ENCODE assay signal across 18 cellular contexts in the genomic region with DNA sequence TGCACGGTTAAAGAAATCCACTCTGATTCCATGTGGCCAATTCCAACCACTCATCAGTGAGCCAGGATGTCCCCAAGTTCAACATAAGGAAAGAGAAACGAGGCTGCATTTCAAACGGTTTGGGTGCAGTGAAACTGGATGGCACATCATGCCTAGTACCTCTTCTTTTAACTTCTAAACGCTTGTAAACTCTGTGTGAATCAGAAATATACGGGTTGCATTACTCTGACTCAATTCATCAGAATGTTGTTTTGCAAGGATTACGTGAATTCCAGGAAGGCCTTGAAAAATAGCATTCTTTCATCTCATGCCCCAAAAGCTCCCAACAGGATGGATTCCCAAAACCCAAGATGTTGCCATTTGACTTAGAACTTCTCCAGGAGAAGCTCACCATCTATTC.
DNase-seq lines count a peak whose midpoint lies in the region; ATAC-seq and TF ChIP-seq lines count a peak whose summit lies in the region.
"Had no signal": no experiment of that assay in that cellular context is flagged by ENCODE, and none has a peak within 500 bp of the region (broad histone marks: within the 10 kb centered on the region; RNA-seq: fewer than 3 reads in every experiment).

No MANE protein-coding gene starts in this region.

- peak overlapping the region; percentile 58 for H3K4me2 ChIP-seq in SK-N-SH

- H3K27me3 ChIP-seq in SK-N-SH (ENCODE audit: insufficient read depth) (no peaks in the 10 kb centered on the region), ovary (no peaks in the 10 kb centered on the region), upper lobe of right lung (no peaks in the 10 kb centered on the region)

- H3F3A ChIP-seq in SK-N-SH (replicated peaks; ENCODE audit: insufficient read depth): peaks cover 6% of the 10 kb centered on the region

- H3K4me3 ChIP-seq in SK-N-SH (ENCODE audit: low read depth in 2 of 2, low read length in 1 of 2): no peak overlapping the region
- no peak overlapping the region for H3K4me3 ChIP-seq in ovary
- H3K4me3 ChIP-seq in upper lobe of right lung: no peak overlapping the region
- H3K4me3 ChIP-seq: coronary artery, lower lobe of right lung had no signal

- H2AFZ ChIP-seq in SK-N-SH (ENCODE audit: low read depth): peak overlapping the region; percentile 2; the same call in 1 of the 2 replicates

- H3K36me3 ChIP-seq in SK-N-SH (replicated peaks in 1 of 2; ENCODE audit: control insufficient read depth in 1 of 2, insufficient read depth in 2 of 2, low read length in 1 of 2): no peaks in the 10 kb centered on the region
- H3K36me3 ChIP-seq in ovary: no peaks in the 10 kb centered on the region
- no peaks in the 10 kb centered on the region for H3K36me3 ChIP-seq in upper lobe of right lung
- H3K36me3 ChIP-seq: lower lobe of right lung had no signal

- no peaks in the 10 kb centered on the region for H3K9me3 ChIP-seq in SK-N-SH
- H3K9me3 ChIP-seq in ovary: no peaks in the 10 kb centered on the region
- H3K9me3 ChIP-seq in upper lobe of right lung: no peaks in the 10 kb centered on the region
- H3K9me3 ChIP-seq: lower lobe of right lung had no signal

- H4K20me1 ChIP-seq in SK-N-SH (ENCODE audit: insufficient read depth): no peaks in the 10 kb centered on the region

- TF ChIP-seq EP300 in SK-N-SH (IDR thresholded peaks at IDR 0.05; ENCODE audit: borderline replicate concordance in 1 of 2, low read depth in 1 of 2, low read length in 1 of 2) (peak in 1 of 2 experiments; percentile 61; a peak in 1 of 4 replicates), ovary (IDR thresholded peaks at IDR 0.05) (peak; percentile 85)

- 23% methylated on average over 6 of the region's 6 CpGs for WGBS in SK-N-SH (ENCODE audit: low lambda C conversion rate)
- 39 to 52% (median 51%) methylated on average over 6 of the region's 6 CpGs for WGBS in ovary, 3 donors

- TF ChIP-seq RAD21 in SK-N-SH (IDR thresholded peaks at IDR 0.05; ENCODE audit: low read length): no peak

- H3K79me2 ChIP-seq in SK-N-SH (ENCODE audit: insufficient read depth): no peaks in the 10 kb centered on the region

- TF ChIP-seq CTCF in SK-N-SH (IDR thresholded peaks at IDR 0.05): no peak
- TF ChIP-seq CTCF in ovary (IDR thresholded peaks at IDR 0.05): no peak
- TF ChIP-seq CTCF in upper lobe of right lung (IDR thresholded peaks at IDR 0.05): no peak

- peak overlapping the region; percentile 39; the same call in 1 of the 2 replicates for H3K9ac ChIP-seq in SK-N-SH

- no peak for ATAC-seq in HG03342 (IDR thresholded peaks at IDR 0.05; ENCODE audit: unreplicated experiment)
- ATAC-seq in HG03045 (IDR thresholded peaks at IDR 0.05; ENCODE audit: unreplicated experiment): no peak
- ATAC-seq in upper lobe of right lung: no peak
- ATAC-seq: activated CD8-positive, alpha-beta T cell treated with anti-CD3 and anti-CD28 coated beads for 36 hours; lower lobe of right lung; T-helper 17 cell had no signal

- H3K4me1 ChIP-seq in SK-N-SH (ENCODE audit: control insufficient read depth in 1 of 2, insufficient read depth in 2 of 2, low read depth in 1 of 2, low read length in 1 of 2) (peaks cover 0 to 21% of the 10 kb centered on the region in 2 experiments; a peak in 1 of 4 replicates), ovary (ENCODE audit: insufficient read depth) (peaks cover 5% of the 10 kb centered on the region), upper lobe of right lung (peaks cover 4% of the 10 kb centered on the region)
- H3K4me1 ChIP-seq: lower lobe of right lung had no signal

- POLR2A ChIA-PET in SK-N-SH (lab: Yijun Ruan, JAX): no interaction called here

- DNase-seq in Daoy (ENCODE audit: low read depth): peak; percentile 11
- DNase-seq in SK-N-SH: no peak
- no peak for DNase-seq in epithelial cell of prostate (ENCODE audit: low read depth, low spot score)
- no peak for DNase-seq in ovary
- DNase-seq in GOT3 (lab: John Stamatoyannopoulos, UW): no peak
- DNase-seq in upper lobe of right lung: no peak
- DNase-seq: activated CD8-positive, alpha-beta T cell treated with anti-CD3 and anti-CD28 coated beads for 36 hours; activated gamma-delta T cell treated with Interleukin-2 at 50 U/mL for 16 hours; C1 segment of cervical spinal cord; GF-D8; lower lobe of right lung; NCI-H2107; nucleus accumbens; stimulated activated CD4-positive, alpha-beta T cell treated with anti-CD3 and anti-CD28 coated beads, Interleukin-1b, Interleukin-23, amount 100 ng/mL, for 48 hours; T-helper 17 cell had no signal

- CTCF ChIA-PET in SK-N-SH (lab: Yijun Ruan, JAX): no interaction called here

- no peaks in the 10 kb centered on the region for H3K9me2 ChIP-seq in SK-N-SH

- H3K27ac ChIP-seq in SK-N-SH (ENCODE audit: low read depth in 2 of 2, low read length in 1 of 2) (peak overlapping the region in 1 of 2 experiments; percentile 78; a peak in 2 of 4 replicates), epithelial cell of prostate (peak overlapping the region; percentile 33), ovary (no peak overlapping the region), upper lobe of right lung (no peak overlapping the region)
- H3K27ac ChIP-seq: coronary artery, lower lobe of right lung had no signal

- TF ChIP-seq POLR2A in ovary (IDR thresholded peaks at IDR 0.05): no peak

- intact Hi-C loops in ovary (cut with DNase I) (no loop called here), upper lobe of right lung (cut with DNase I) (no loop called here)

TF ChIP-seq in SK-N-SH, 30 proteins besides CTCF, POLR2A, EP300 and RAD21 (continues in another document):
- TF ChIP-seq POLR2AphosphoS5 (IDR thresholded peaks at IDR 0.05; ENCODE audit: low read depth, low read length): peak; percentile 39; the same call in 1 of the 2 replicates
- TF ChIP-seq, protein P1, sequence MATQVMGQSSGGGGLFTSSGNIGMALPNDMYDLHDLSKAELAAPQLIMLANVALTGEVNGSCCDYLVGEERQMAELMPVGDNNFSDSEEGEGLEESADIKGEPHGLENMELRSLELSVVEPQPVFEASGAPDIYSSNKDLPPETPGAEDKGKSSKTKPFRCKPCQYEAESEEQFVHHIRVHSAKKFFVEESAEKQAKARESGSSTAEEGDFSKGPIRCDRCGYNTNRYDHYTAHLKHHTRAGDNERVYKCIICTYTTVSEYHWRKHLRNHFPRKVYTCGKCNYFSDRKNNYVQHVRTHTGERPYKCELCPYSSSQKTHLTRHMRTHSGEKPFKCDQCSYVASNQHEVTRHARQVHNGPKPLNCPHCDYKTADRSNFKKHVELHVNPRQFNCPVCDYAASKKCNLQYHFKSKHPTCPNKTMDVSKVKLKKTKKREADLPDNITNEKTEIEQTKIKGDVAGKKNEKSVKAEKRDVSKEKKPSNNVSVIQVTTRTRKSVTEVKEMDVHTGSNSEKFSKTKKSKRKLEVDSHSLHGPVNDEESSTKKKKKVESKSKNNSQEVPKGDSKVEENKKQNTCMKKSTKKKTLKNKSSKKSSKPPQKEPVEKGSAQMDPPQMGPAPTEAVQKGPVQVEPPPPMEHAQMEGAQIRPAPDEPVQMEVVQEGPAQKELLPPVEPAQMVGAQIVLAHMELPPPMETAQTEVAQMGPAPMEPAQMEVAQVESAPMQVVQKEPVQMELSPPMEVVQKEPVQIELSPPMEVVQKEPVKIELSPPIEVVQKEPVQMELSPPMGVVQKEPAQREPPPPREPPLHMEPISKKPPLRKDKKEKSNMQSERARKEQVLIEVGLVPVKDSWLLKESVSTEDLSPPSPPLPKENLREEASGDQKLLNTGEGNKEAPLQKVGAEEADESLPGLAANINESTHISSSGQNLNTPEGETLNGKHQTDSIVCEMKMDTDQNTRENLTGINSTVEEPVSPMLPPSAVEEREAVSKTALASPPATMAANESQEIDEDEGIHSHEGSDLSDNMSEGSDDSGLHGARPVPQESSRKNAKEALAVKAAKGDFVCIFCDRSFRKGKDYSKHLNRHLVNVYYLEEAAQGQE (IDR thresholded peaks at IDR 0.05; ENCODE audit: low read depth, low read length): no peak
- no peak for TF ChIP-seq CHD2 (IDR thresholded peaks at IDR 0.05; ENCODE audit: low read length, partially characterized antibody)
- TF ChIP-seq GABPA (IDR thresholded peaks at IDR 0.05; ENCODE audit: low read depth): no peak
- TF ChIP-seq NRF1 (IDR thresholded peaks at IDR 0.05; ENCODE audit: low read depth, low read length): no peak
- TF ChIP-seq JUND (IDR thresholded peaks at IDR 0.05): peak; percentile 64
- no peak for TF ChIP-seq MEF2A (IDR thresholded peaks at IDR 0.05; ENCODE audit: borderline replicate concordance, low read depth)
- no peak for TF ChIP-seq FOXM1 (IDR thresholded peaks at IDR 0.05; ENCODE audit: low read depth)
- TF ChIP-seq ZBTB33 (IDR thresholded peaks at IDR 0.05; ENCODE audit: borderline replicate concordance, low read depth): no peak
- no peak for TF ChIP-seq YY1 (IDR thresholded peaks at IDR 0.05; ENCODE audit: low read depth)
- TF ChIP-seq TEAD4 (IDR thresholded peaks at IDR 0.05; ENCODE audit: borderline replicate concordance, insufficient read depth): peak; percentile 77; the same call in 1 of the 2 replicates
- no peak for TF ChIP-seq EZH2phosphoT487 (IDR thresholded peaks at IDR 0.05; ENCODE audit: borderline replicate concordance, low read depth)
- peak; percentile 44; the same call in 1 of the 2 replicates for TF ChIP-seq RXRA (IDR thresholded peaks at IDR 0.05; ENCODE audit: borderline replicate concordance, low read depth)
- TF ChIP-seq SMC3 (IDR thresholded peaks at IDR 0.05; ENCODE audit: low read depth, low read length): no peak
- TF ChIP-seq GATA2 (CRISPR knock-in tag; IDR thresholded peaks at IDR 0.05): no peak
- no peak for TF ChIP-seq RCOR1 (IDR thresholded peaks at IDR 0.05; ENCODE audit: low read length)
- no peak for TF ChIP-seq ELF1 (IDR thresholded peaks at IDR 0.05)
- TF ChIP-seq, protein P2, sequence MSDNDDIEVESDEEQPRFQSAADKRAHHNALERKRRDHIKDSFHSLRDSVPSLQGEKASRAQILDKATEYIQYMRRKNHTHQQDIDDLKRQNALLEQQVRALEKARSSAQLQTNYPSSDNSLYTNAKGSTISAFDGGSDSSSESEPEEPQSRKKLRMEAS (IDR thresholded peaks at IDR 0.05; ENCODE audit: low read depth): peak; percentile 19; the same call in 1 of the 2 replicates
